In the genomic region with DNA sequence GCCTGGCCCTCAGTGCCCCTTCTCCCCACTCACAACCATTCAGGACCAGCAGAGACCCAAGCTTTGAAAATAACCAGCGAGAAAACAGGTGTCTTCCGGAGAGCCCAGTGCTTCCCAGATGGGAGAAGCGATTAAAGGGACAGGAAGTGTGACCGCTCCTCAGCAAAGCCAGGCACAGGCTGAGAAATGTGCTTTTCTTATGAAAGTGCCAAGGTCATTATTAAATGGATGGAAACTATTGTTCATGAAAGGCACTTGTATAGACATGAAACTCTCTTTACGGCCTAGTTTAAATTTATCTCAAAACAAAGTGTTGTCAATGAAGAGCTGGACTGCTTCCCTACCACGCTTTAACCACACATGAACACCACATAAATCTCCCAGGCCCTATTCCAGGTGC, we compare ENCODE assay signal across 21 cellular contexts.
"Had no signal": no experiment of that assay in that cellular context is flagged by ENCODE, and none has a peak within 500 bp of the region (broad histone marks: within the 10 kb centered on the region; RNA-seq: fewer than 3 reads in every experiment).

No MANE protein-coding gene starts in this region.

- H2AFZ ChIP-seq: parathyroid adenoma had no signal

- H3K4me3 ChIP-seq: lung, thoracic aorta had no signal

- H3K36me3 Mint-ChIP-seq: activated naive CD8-positive, alpha-beta T cell; brain; mesothelial cell of epicardium had no signal

- H3K4me1 ChIP-seq: parathyroid adenoma had no signal

- DNase-seq: activated CD4-positive, alpha-beta T cell treated with anti-CD3 and anti-CD28 coated beads, Interleukin-2, amount 10 ng/mL, durations not matched to agents 24 days and 14 days; activated CD4-positive, CD25-positive, alpha-beta regulatory T cell; activated CD8-positive, alpha-beta memory T cell treated with anti-CD3 and anti-CD28 coated beads, Interleukin-2, amount 50 U/mL, for 4 hours; activated CD8-positive, alpha-beta T cell treated with anti-CD3 and anti-CD28 coated beads, Interleukin-2, amount 10 ng/mL, durations not matched to agents 7 days and 5 days; activated gamma-delta T cell; activated T-cell treated with anti-CD3 and anti-CD28 coated beads, Interleukin-2, amount 50 U/mL, for 48 hours; amygdala; cortex of kidney; kidney glomerular epithelial cell; retina; small intestine; stimulated activated naive CD8-positive, alpha-beta T cell treated with anti-CD3 and anti-CD28 coated beads, Interleukin-15, amount 100 ng/mL, for 72 hours had no signal

- ATAC-seq: activated CD8-positive, alpha-beta T cell treated with anti-CD3 and anti-CD28 coated beads, Interleukin-2, amount 10 ng/mL, durations not matched to agents 7 days and 5 days; stimulated activated naive CD8-positive, alpha-beta T cell treated with anti-CD3 and anti-CD28 coated beads, Interleukin-15, amount 100 ng/mL, for 72 hours had no signal

- H3K36me3 ChIP-seq: neutrophil, thoracic aorta had no signal

- H3K27ac ChIP-seq: neutrophil, parathyroid adenoma, thoracic aorta had no signal

- H3K27me3 ChIP-seq: neutrophil had no signal

- H3K9ac ChIP-seq: parathyroid adenoma had no signal

- H3K9me3 ChIP-seq: neutrophil, thoracic aorta had no signal

- H3K4me1 Mint-ChIP-seq: activated CD4-positive, alpha-beta T cell treated with anti-CD3 and anti-CD28 coated beads, Interleukin-2, amount 10 ng/mL, durations not matched to agents 24 days and 14 days; central memory CD8-positive, alpha-beta T cell; mesothelial cell of epicardium had no signal

- H3K79me2 ChIP-seq: parathyroid adenoma had no signal

- H3K9me3 Mint-ChIP-seq: activated CD4-positive, alpha-beta T cell treated with anti-CD3 and anti-CD28 coated beads, Interleukin-2, amount 10 ng/mL, durations not matched to agents 24 days and 14 days; brain; central memory CD8-positive, alpha-beta T cell; mesothelial cell of epicardium; stimulated activated naive CD8-positive, alpha-beta T cell treated with anti-CD3 and anti-CD28 coated beads, Interleukin-15, amount 100 ng/mL, for 72 hours had no signal

- FAIRE-seq: small intestine, TTC549 had no signal

- H3K4me3 Mint-ChIP-seq: activated CD4-positive, alpha-beta T cell treated with anti-CD3 and anti-CD28 coated beads, Interleukin-2, amount 10 ng/mL, durations not matched to agents 24 days and 14 days; activated CD8-positive, alpha-beta T cell treated with anti-CD3 and anti-CD28 coated beads, Interleukin-2, amount 10 ng/mL, durations not matched to agents 7 days and 5 days; activated naive CD8-positive, alpha-beta T cell; brain; central memory CD8-positive, alpha-beta T cell; mesothelial cell of epicardium; stimulated activated naive CD8-positive, alpha-beta T cell treated with anti-CD3 and anti-CD28 coated beads, Interleukin-15, amount 100 ng/mL, for 72 hours had no signal

- H3K27ac Mint-ChIP-seq: activated CD4-positive, alpha-beta T cell treated with anti-CD3 and anti-CD28 coated beads, Interleukin-2, amount 10 ng/mL, durations not matched to agents 24 days and 14 days; activated CD8-positive, alpha-beta T cell treated with anti-CD3 and anti-CD28 coated beads, Interleukin-2, amount 10 ng/mL, durations not matched to agents 7 days and 5 days; activated naive CD8-positive, alpha-beta T cell; brain; mesothelial cell of epicardium; stimulated activated naive CD8-positive, alpha-beta T cell treated with anti-CD3 and anti-CD28 coated beads, Interleukin-15, amount 100 ng/mL, for 72 hours had no signal
